1 cellular context compared by ENCODE assay signal in the genomic region with DNA sequence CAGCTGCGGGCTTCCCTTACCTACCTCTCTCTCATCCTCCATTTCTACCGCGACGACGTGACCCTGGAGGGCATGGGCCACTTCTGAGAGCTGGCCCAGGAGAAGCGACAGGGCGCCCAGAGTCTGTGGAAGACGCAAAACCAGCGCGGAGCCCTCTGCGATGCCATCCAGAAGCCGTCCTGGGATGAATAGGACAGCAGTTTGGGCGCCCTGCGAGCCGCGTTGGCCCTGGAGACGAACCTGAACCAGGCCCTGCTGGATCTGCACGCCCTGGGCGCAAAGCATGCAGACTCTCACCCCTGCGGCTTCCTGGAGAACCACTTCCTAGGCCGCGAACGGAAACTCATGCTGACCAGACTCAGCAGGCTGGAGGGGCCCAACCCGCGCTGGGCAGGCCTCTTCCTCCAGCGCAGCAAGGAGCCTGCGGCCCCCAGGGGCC.
A peak's percentile ranks its signal among the peaks of the same experiment; 100 is the strongest.
TF ChIP-seq lines count a peak whose summit lies in the region.

No MANE protein-coding gene starts in this region.

TF ChIP-seq in K562, 482 proteins besides CTCF, POLR2A, EP300 and RAD21 (continued from another document):
- TF ChIP-seq, protein P1, sequence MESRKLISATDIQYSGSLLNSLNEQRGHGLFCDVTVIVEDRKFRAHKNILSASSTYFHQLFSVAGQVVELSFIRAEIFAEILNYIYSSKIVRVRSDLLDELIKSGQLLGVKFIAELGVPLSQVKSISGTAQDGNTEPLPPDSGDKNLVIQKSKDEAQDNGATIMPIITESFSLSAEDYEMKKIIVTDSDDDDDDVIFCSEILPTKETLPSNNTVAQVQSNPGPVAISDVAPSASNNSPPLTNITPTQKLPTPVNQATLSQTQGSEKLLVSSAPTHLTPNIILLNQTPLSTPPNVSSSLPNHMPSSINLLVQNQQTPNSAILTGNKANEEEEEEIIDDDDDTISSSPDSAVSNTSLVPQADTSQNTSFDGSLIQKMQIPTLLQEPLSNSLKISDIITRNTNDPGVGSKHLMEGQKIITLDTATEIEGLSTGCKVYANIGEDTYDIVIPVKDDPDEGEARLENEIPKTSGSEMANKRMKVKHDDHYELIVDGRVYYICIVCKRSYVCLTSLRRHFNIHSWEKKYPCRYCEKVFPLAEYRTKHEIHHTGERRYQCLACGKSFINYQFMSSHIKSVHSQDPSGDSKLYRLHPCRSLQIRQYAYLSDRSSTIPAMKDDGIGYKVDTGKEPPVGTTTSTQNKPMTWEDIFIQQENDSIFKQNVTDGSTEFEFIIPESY (CRISPR knock-in tag; IDR thresholded peaks at IDR 0.05) = peak; percentile 50; the same call in 1 of the 2 replicates
- TF ChIP-seq ZNF23 (CRISPR knock-in tag; IDR thresholded peaks at IDR 0.05) = no peak
